9 cellular contexts compared by ENCODE assay signal in the genomic region with DNA sequence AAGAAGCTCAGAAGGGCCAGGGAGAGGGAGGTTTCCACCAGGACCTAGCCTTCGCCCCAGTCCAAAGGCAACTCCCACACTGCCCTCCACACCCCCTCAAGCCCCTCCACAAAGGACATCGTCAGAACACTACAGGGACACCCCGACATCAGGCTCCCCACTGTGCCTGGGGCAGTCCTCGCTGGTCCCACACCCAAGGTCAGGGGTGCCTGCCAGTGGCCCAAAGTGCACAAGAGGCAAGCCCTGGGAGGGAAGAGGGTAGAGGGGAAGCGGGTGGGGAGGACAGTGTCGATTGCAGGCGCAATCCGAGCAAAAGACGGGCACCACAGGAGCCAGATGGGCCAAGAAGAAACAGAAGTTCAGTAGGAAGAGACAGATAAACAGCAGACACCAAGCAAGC. TPM values are rescaled to one million over a fixed set of nuclear protein-coding genes. Genes with fewer than 3 reads are reported as not detected.
DNase-seq lines count a peak whose midpoint lies in the region; ATAC-seq and TF ChIP-seq lines count a peak whose summit lies in the region.
"Had no signal": no experiment of that assay in that cellular context is flagged by ENCODE, and none has a peak within 500 bp of the region (broad histone marks: within the 10 kb centered on the region; RNA-seq: fewer than 3 reads in every experiment).

No MANE protein-coding gene starts in this region.

- no peak for TF ChIP-seq CTCF in AG10803 (conservative IDR thresholded peaks at IDR 0.05; ENCODE audit: low read length)
- TF ChIP-seq CTCF in KMS-11 (conservative IDR thresholded peaks at IDR 0.05; ENCODE audit: low read depth, low read length): no peak
- TF ChIP-seq CTCF in neural progenitor cell (IDR thresholded peaks at IDR 0.05): no peak

- peaks cover 12 to 35% of the 10 kb centered on the region in 2 donors for H3K27me3 Mint-ChIP-seq in effector memory CD8-positive, alpha-beta T cell
- peaks cover 38% of the 10 kb centered on the region for H3K27me3 Mint-ChIP-seq in neural progenitor cell (ENCODE audit: insufficient read depth, low read depth)

- H4K20me1 ChIP-seq in KMS-11 (ENCODE audit: insufficient read depth) (no peaks in the 10 kb centered on the region), neural progenitor cell (ENCODE audit: low read depth) (no peaks in the 10 kb centered on the region)

- H3K9me3 ChIP-seq in neural progenitor cell (ENCODE audit: low read depth): no peaks in the 10 kb centered on the region

- no peak overlapping the region for H3K27ac ChIP-seq in KMS-11
- no peak overlapping the region for H3K27ac ChIP-seq in neural progenitor cell

- H3K4me2 ChIP-seq in KMS-11 (no peak overlapping the region), neural progenitor cell (peak overlapping the region; percentile 63)

- H3K4me3 Mint-ChIP-seq in effector memory CD8-positive, alpha-beta T cell: peak overlapping the region; percentile 63 to 91
- H3K4me3 Mint-ChIP-seq in neural progenitor cell: peak overlapping the region; percentile 73
- H3K4me3 Mint-ChIP-seq: stimulated activated naive B cell treated with anti-CD40 and anti-IgM and Interleukin-4, amounts not matched to agents 10 μg/mL and 1 μg/mL and 100 μg/mL, for 72 hours had no signal

- peak overlapping the region; percentile 68; the same call in 1 of the 2 replicates for H2AFZ ChIP-seq in KMS-11 (ENCODE audit: low read depth)
- H2AFZ ChIP-seq in neural progenitor cell (replicated peaks): peak overlapping the region; percentile 18

- H3K79me2 ChIP-seq in KMS-11 (ENCODE audit: insufficient read depth, low read depth) (no peaks in the 10 kb centered on the region), neural progenitor cell (ENCODE audit: low read depth) (no peaks in the 10 kb centered on the region)

- peak overlapping the region; percentile 72 to 89 for H3K27ac Mint-ChIP-seq in effector memory CD8-positive, alpha-beta T cell
- H3K27ac Mint-ChIP-seq in neural progenitor cell: peak overlapping the region; percentile 80
- H3K27ac Mint-ChIP-seq: stimulated activated naive B cell treated with anti-CD40 and anti-IgM and Interleukin-4, amounts not matched to agents 10 μg/mL and 1 μg/mL and 100 μg/mL, for 72 hours had no signal

- peaks cover 22% of the 10 kb centered on the region for H3K4me1 ChIP-seq in KMS-11 (ENCODE audit: low read depth, poor library complexity, severe bottlenecking)
- peaks cover 25% of the 10 kb centered on the region for H3K4me1 ChIP-seq in neural progenitor cell

- H3K9ac ChIP-seq in KMS-11 (no peak overlapping the region), neural progenitor cell (no peak overlapping the region)

- H3K4me3 ChIP-seq in AG10803 (ENCODE audit: low read length): peak overlapping the region; percentile 42
- H3K4me3 ChIP-seq in KMS-11 (IDR thresholded peaks at IDR 0.05; ENCODE audit: insufficient read depth, low read depth, low read length): no peak overlapping the region
- no peak overlapping the region for H3K4me3 ChIP-seq in neural progenitor cell

- no peaks in the 10 kb centered on the region for H3K27me3 ChIP-seq in KMS-11 (ENCODE audit: insufficient read depth, low read depth)
- peaks cover 41% of the 10 kb centered on the region for H3K27me3 ChIP-seq in neural progenitor cell

- ATAC-seq in effector memory CD8-positive, alpha-beta T cell (replicated peaks): no peak
- ATAC-seq in GM21367 (IDR thresholded peaks at IDR 0.05; ENCODE audit: unreplicated experiment) (no peak), GM21526 (IDR thresholded peaks at IDR 0.05; ENCODE audit: low FRiP score, unreplicated experiment) (no peak), HG03432 (IDR thresholded peaks at IDR 0.05; ENCODE audit: unreplicated experiment) (no peak)

- peaks cover 36 to 45% of the 10 kb centered on the region in 2 donors for H3K4me1 Mint-ChIP-seq in effector memory CD8-positive, alpha-beta T cell (ENCODE audit: low read depth in 2 of 2)
- H3K4me1 Mint-ChIP-seq in neural progenitor cell: peaks cover 62% of the 10 kb centered on the region

- H3K9me3 Mint-ChIP-seq in effector memory CD8-positive, alpha-beta T cell: no peaks in the 10 kb centered on the region
- H3K9me3 Mint-ChIP-seq in neural progenitor cell: no peaks in the 10 kb centered on the region
- H3K9me3 Mint-ChIP-seq: stimulated activated naive B cell treated with anti-CD40 and anti-IgM and Interleukin-4, amounts not matched to agents 10 μg/mL and 1 μg/mL and 100 μg/mL, for 72 hours had no signal

- peaks cover 32% of the 10 kb centered on the region for H3F3A ChIP-seq in neural progenitor cell (ENCODE audit: low read depth)

- no peaks in the 10 kb centered on the region for H3K36me3 Mint-ChIP-seq in effector memory CD8-positive, alpha-beta T cell (ENCODE audit: insufficient read depth)
- H3K36me3 Mint-ChIP-seq in neural progenitor cell: no peaks in the 10 kb centered on the region
- H3K36me3 Mint-ChIP-seq: stimulated activated naive B cell treated with anti-CD40 and anti-IgM and Interleukin-4, amounts not matched to agents 10 μg/mL and 1 μg/mL and 100 μg/mL, for 72 hours had no signal

- no peak for DNase-seq in AG10803 (ENCODE audit: low read depth)
- no peak for DNase-seq in effector memory CD8-positive, alpha-beta T cell
- DNase-seq in neural progenitor cell (ENCODE audit: low spot score): no peak
- DNase-seq in activated CD4-positive, CD25-positive, alpha-beta regulatory T cell (lab: John Stamatoyannopoulos, UW): no peak
- DNase-seq: stimulated activated naive B cell treated with anti-CD40 and anti-IgM and Interleukin-4, amounts not matched to agents 10 μg/mL and 1 μg/mL and 100 μg/mL, for 72 hours had no signal

- no peaks in the 10 kb centered on the region for H3K36me3 ChIP-seq in KMS-11 (ENCODE audit: insufficient read depth)
- H3K36me3 ChIP-seq in neural progenitor cell: no peaks in the 10 kb centered on the region

RNA-seq across cellular contexts. Expression of a gene that starts 35.6 kb away (rescaled TPM):
- total RNA-seq in neural progenitor cell (ENCODE audit: low replicate concordance): 65.9 and 68.1 TPM in 2 replicates
